ENCODE assay signal across 22 cellular contexts in genomic region chr1:39890880-39891279, GRCh38. TPM values are rescaled to one million over a fixed set of nuclear protein-coding genes. Genes with fewer than 3 reads are reported as not detected.
DNase-seq lines count a peak whose midpoint lies in the region; ATAC-seq, FAIRE-seq and TF ChIP-seq lines count a peak whose summit lies in the region.
"Had no signal": no experiment of that assay in that cellular context is flagged by ENCODE, and none has a peak within 500 bp of the region (broad histone marks: within the 10 kb centered on the region; RNA-seq: fewer than 3 reads in every experiment).

No MANE protein-coding gene starts in this region.

- H3K27me3 ChIP-seq in HepG2 (ENCODE audit: control insufficient read depth in 1 of 2, insufficient read depth in 2 of 2, low read length in 2 of 2), result peaks cover 0 to 9% of the 10 kb centered on the region in 2 experiments; a peak in 2 of 5 replicates
- H3K27me3 ChIP-seq in right lobe of liver, result no peaks in the 10 kb centered on the region
- H3K27me3 ChIP-seq in neutrophil, result peaks cover 50% of the 10 kb centered on the region
- H3K27me3 ChIP-seq in transverse colon, result no peaks in the 10 kb centered on the region
- H3K27me3 ChIP-seq in tibial artery, result peaks cover 0 to 7% of the 10 kb centered on the region in 2 donors
- H3K27me3 ChIP-seq: BLaER1 had no signal

- in situ Hi-C loops in HepG2 (cut with HindIII; ENCODE audit: extremely low pct_ligation_motif_present, low pct_unique_long_range_greater_than_20kb), result no loop called here
- in situ Hi-C loops in transverse colon (cut with MboI; ENCODE audit: low pct_ligation_motif_present in 1 of 4, low pct_unique_long_range_greater_than_20kb in 1 of 4, low sequenced_read_pairs in 3 of 4), result no loop called here

- H4K20me1 ChIP-seq in HepG2 (ENCODE audit: insufficient read depth, low read length), result no peaks in the 10 kb centered on the region
- H4K20me1 ChIP-seq: BLaER1 had no signal

- no peaks in the 10 kb centered on the region for H3K4me1 Mint-ChIP-seq in activated T-helper 17 cell treated with anti-CD3 and anti-CD28 coated beads, Interleukin-2, amount 50 U/mL, for 72 hours
- H3K4me1 Mint-ChIP-seq: CD4-positive, alpha-beta memory T cell had no signal

- H3K9me3 ChIP-seq in HepG2 (ENCODE audit: low read length) (no peaks in the 10 kb centered on the region), right lobe of liver (no peaks in the 10 kb centered on the region), neutrophil (no peaks in the 10 kb centered on the region), transverse colon (no peaks in the 10 kb centered on the region), tibial artery (no peaks in the 10 kb centered on the region)
- H3K9me3 ChIP-seq: BLaER1 had no signal

- no peak for DNase-seq in HepG2 (ENCODE audit: low spot score)
- no peak for DNase-seq in right lobe of liver
- DNase-seq in transverse colon, result no peak
- no peak for DNase-seq in tibial artery
- DNase-seq: Calu3; CD4-positive, alpha-beta memory T cell; COR-L47; DMS53; DMS79 treated with DMSO at 0.1 percent for 48 hours; H9; HFFc6 had no signal

- no peak for ATAC-seq in HepG2
- no peak for ATAC-seq in right lobe of liver
- ATAC-seq in activated T-helper 17 cell treated with anti-CD3 and anti-CD28 coated beads, Interleukin-2, amount 50 U/mL, for 72 hours (replicated peaks), result no peak
- ATAC-seq: HCT116 had no signal

- WGBS in HepG2 (ENCODE audit: low lambda C conversion rate), result 53% methylated on average over 1 of the region's 1 CpG
- WGBS in right lobe of liver (ENCODE audit: insufficient coverage, low coverage, low lambda C conversion rate, missing lambda C conversion rate), result 86% methylated on average over 1 of the region's 1 CpG
- 94 to 100% methylated on average over 1 of the region's 1 CpG for WGBS in transverse colon (ENCODE audit: low coverage in 1 of 2), 2 donors

- H3K36me3 Mint-ChIP-seq in activated T-helper 17 cell treated with anti-CD3 and anti-CD28 coated beads, Interleukin-2, amount 50 U/mL, for 72 hours (ENCODE audit: low read depth), result no peaks in the 10 kb centered on the region
- H3K36me3 Mint-ChIP-seq: CD4-positive, alpha-beta memory T cell had no signal

- no peak overlapping the region for H3K9ac ChIP-seq in HepG2 (ENCODE audit: insufficient read depth, low read depth, low read length)
- H3K9ac ChIP-seq: BLaER1 had no signal

- no peak overlapping the region for H3K4me3 Mint-ChIP-seq in activated T-helper 17 cell treated with anti-CD3 and anti-CD28 coated beads, Interleukin-2, amount 50 U/mL, for 72 hours
- H3K4me3 Mint-ChIP-seq: B cell; CD4-positive, alpha-beta memory T cell; GM23338; H9; HFFc6 had no signal

- CTCF ChIA-PET in HepG2 (lab: Yijun Ruan, JAX; ENCODE audit: low intra/inter-chr PET ratio, low total read pairs), result no interaction called here

- FAIRE-seq in HepG2 (lab: Jason Lieb, UNC), result no peak
- FAIRE-seq: A204.1, GM12891, GM18507 had no signal

- H3K36me3 ChIP-seq in HepG2 (replicated peaks in 1 of 2; ENCODE audit: control insufficient read depth in 1 of 2, insufficient read depth in 2 of 2, low read length in 2 of 2) (no peaks in the 10 kb centered on the region), right lobe of liver (no peaks in the 10 kb centered on the region), neutrophil (no peaks in the 10 kb centered on the region), transverse colon (no peaks in the 10 kb centered on the region), tibial artery (no peaks in the 10 kb centered on the region)
- H3K36me3 ChIP-seq: BLaER1 had no signal

- peak overlapping the region in 1 of 3 experiments; percentile 28; a peak in 1 of 6 replicates for H3K4me3 ChIP-seq in HepG2 (replicated peaks in 1 of 3; ENCODE audit: insufficient read depth in 1 of 3, low read depth in 2 of 3, low read length in 3 of 3)
- no peak overlapping the region for H3K4me3 ChIP-seq in right lobe of liver
- peak overlapping the region in 1 of 2 experiments; percentile 47 for H3K4me3 ChIP-seq in neutrophil (ENCODE audit: low read depth in 1 of 2, low read length in 1 of 2)
- no peak overlapping the region for H3K4me3 ChIP-seq in transverse colon
- H3K4me3 ChIP-seq in tibial artery, result no peak overlapping the region
- H3K4me3 ChIP-seq: BLaER1 had no signal

- intact Hi-C loops in HepG2 (cut with micrococcal nuclease; ENCODE audit: unreplicated experiment) (loop anchor here (1.0 kb wide), 1 partner anchor 33 kb away; no protein-coding TSS in a partner anchor), right lobe of liver (cut with DNase I) (no loop called here), transverse colon (cut with DNase I; ENCODE audit: low total_unique reads) (no loop called here), tibial artery (cut with DNase I; ENCODE audit: low total_unique reads) (no loop called here)

- POLR2A ChIA-PET in HepG2 (lab: Yijun Ruan, JAX), result no interaction called here

- H3K27ac ChIP-seq in HepG2 (ENCODE audit: extremely low read length, insufficient read depth, low read length), result no peak overlapping the region
- no peak overlapping the region for H3K27ac ChIP-seq in right lobe of liver
- H3K27ac ChIP-seq in neutrophil, result peak overlapping the region; percentile 86
- no peak overlapping the region for H3K27ac ChIP-seq in transverse colon
- H3K27ac ChIP-seq in tibial artery, result no peak overlapping the region
- H3K27ac ChIP-seq: 22Rv1, BLaER1 had no signal

- no peak for TF ChIP-seq RAD21 in HepG2 (CRISPR knock-in tag; IDR thresholded peaks at IDR 0.05)

- H3K27me3 Mint-ChIP-seq in activated T-helper 17 cell treated with anti-CD3 and anti-CD28 coated beads, Interleukin-2, amount 50 U/mL, for 72 hours, result peaks cover 27% of the 10 kb centered on the region

- no peak for TF ChIP-seq CTCF in HepG2 (CRISPR knock-in tag; IDR thresholded peaks at IDR 0.05)
- no peak for TF ChIP-seq CTCF in right lobe of liver (IDR thresholded peaks at IDR 0.05)
- TF ChIP-seq CTCF in neutrophil (IDR thresholded peaks at IDR 0.05), result no peak
- TF ChIP-seq CTCF in transverse colon (IDR thresholded peaks at IDR 0.05), result no peak
- no peak for TF ChIP-seq CTCF in tibial artery (IDR thresholded peaks at IDR 0.05)

- H3K79me2 ChIP-seq in HepG2 (ENCODE audit: insufficient read depth, low read length), result no peaks in the 10 kb centered on the region

- TF ChIP-seq POLR2A in HepG2 (IDR thresholded peaks at IDR 0.05; ENCODE audit: insufficient read depth in 1 of 2, low read depth in 2 of 2, low read length in 2 of 2), result no peak
- no peak for TF ChIP-seq POLR2A in right lobe of liver (IDR thresholded peaks at IDR 0.05)
- TF ChIP-seq POLR2A in transverse colon (IDR thresholded peaks at IDR 0.05), result no peak

- BruUV-seq in HepG2 (replicated peaks; lab: Mats Ljungman, UMichigan), result no TSS peak

- H3K4me2 ChIP-seq in HepG2 (ENCODE audit: low read depth, low read length), result peak overlapping the region; percentile 54
- H3K4me2 ChIP-seq: BLaER1 had no signal

- H3K9me3 Mint-ChIP-seq in activated T-helper 17 cell treated with anti-CD3 and anti-CD28 coated beads, Interleukin-2, amount 50 U/mL, for 72 hours, result no peaks in the 10 kb centered on the region
- H3K9me3 Mint-ChIP-seq: CD4-positive, alpha-beta memory T cell; GM23338; H9; HFFc6 had no signal

- no peak for TF ChIP-seq EP300 in HepG2 (IDR thresholded peaks at IDR 0.05; ENCODE audit: low read depth in 2 of 2, low read length in 2 of 2)
- TF ChIP-seq EP300 in HepG2 (CRISPR knock-in tag; IDR thresholded peaks at IDR 0.05; ENCODE audit: borderline replicate concordance), result no peak
- no peak for TF ChIP-seq EP300 in transverse colon (IDR thresholded peaks at IDR 0.05; ENCODE audit: low read depth)

- peak overlapping the region; percentile 3 for H3K27ac Mint-ChIP-seq in activated T-helper 17 cell treated with anti-CD3 and anti-CD28 coated beads, Interleukin-2, amount 50 U/mL, for 72 hours
- H3K27ac Mint-ChIP-seq: B cell; CD4-positive, alpha-beta memory T cell; GM23338; HFFc6 had no signal

- H3K4me1 ChIP-seq in HepG2 (ENCODE audit: insufficient read depth, low read length) (peaks cover 26% of the 10 kb centered on the region), right lobe of liver (peaks cover 0 to 21% (median 8%) of the 10 kb centered on the region in 4 donors), neutrophil (ENCODE audit: control insufficient read depth in 1 of 2, insufficient read depth in 1 of 2, low read depth in 1 of 2, low read length in 1 of 2) (peaks cover 49 to 61% of the 10 kb centered on the region in 2 experiments), transverse colon (peaks cover 0 to 12% (median 3%) of the 10 kb centered on the region in 4 donors), tibial artery (peaks cover 0 to 9% (median 0%) of the 10 kb centered on the region in 4 donors)
- H3K4me1 ChIP-seq: BLaER1 had no signal

- peak overlapping the region; percentile 15 for H2AFZ ChIP-seq in HepG2 (ENCODE audit: low read length)

RNA-seq across cellular contexts. Expression of gene TRIT1, which starts 7.6 kb away (rescaled TPM):
- 20.4 and 20.7 TPM in 2 replicates for total RNA-seq in HepG2 (2016; rRNA removed; fragmentation: Illumina TruSeq; extraction: Trizol)
- 6.6 and 8.1 TPM in 2 replicates for total RNA-seq in HepG2 (2016; cell fraction: cytosol; rRNA removed; fragmentation: Illumina TruSeq; extraction: Trizol; ENCODE audit: low read depth)
- 20.6 and 21.7 TPM in 2 replicates for total RNA-seq in HepG2 (2016; cell fraction: insoluble cytoplasmic fraction; rRNA removed; fragmentation: Illumina TruSeq; extraction: Trizol)
- 11.4 and 13.2 TPM in 2 replicates for total RNA-seq in HepG2 (2016; cell fraction: membrane; rRNA removed; fragmentation: Illumina TruSeq; extraction: Trizol)
- total RNA-seq in HepG2 (2016; cell fraction: nucleus; rRNA removed; fragmentation: Illumina TruSeq; extraction: Trizol), result 24.7 and 29.2 TPM in 2 replicates
- 11.5 and 13.4 TPM in 2 replicates for polyA plus RNA-seq in HepG2 (2011; rRNA removed)
- polyA plus RNA-seq in HepG2 (2011; cell fraction: cytosol; rRNA removed), result 6.3 and 6.6 TPM in 2 replicates
- polyA plus RNA-seq in HepG2 (2011; cell fraction: nucleus; rRNA removed), result 11.5 and 15.4 TPM in 2 replicates
- polyA plus RNA-seq in HepG2 (2012), result 10.4 and 13.0 TPM in 2 replicates
- polyA plus RNA-seq in HepG2 (2016; cell fraction: cytosol; fragmentation: Illumina TruSeq; extraction: Trizol; ENCODE audit: low read depth), result 2.8 and 4.0 TPM in 2 replicates
- 13.4 and 19.6 TPM in 2 replicates for polyA plus RNA-seq in HepG2 (2016; cell fraction: insoluble cytoplasmic fraction; fragmentation: Illumina TruSeq; extraction: Trizol; ENCODE audit: low read depth)
- 5.7 and 6.6 TPM in 2 replicates for polyA plus RNA-seq in HepG2 (2016; cell fraction: membrane; fragmentation: Illumina TruSeq; extraction: Trizol; ENCODE audit: low read depth)
- polyA plus RNA-seq in HepG2 (2016; cell fraction: nucleus; fragmentation: Illumina TruSeq; extraction: Trizol; ENCODE audit: insufficient read depth, low read depth), result 46.0 and 50.5 TPM in 2 replicates
- polyA minus RNA-seq in HepG2 (2011; rRNA and poly(A)+ RNA removed; ENCODE audit: low replicate concordance), result 11.6 and 20.1 TPM in 2 replicates
- polyA minus RNA-seq in HepG2 (2011; cell fraction: cytosol; rRNA and poly(A)+ RNA removed), result 5.3 and 8.4 TPM in 2 replicates
- polyA minus RNA-seq in HepG2 (2011; cell fraction: nucleus; rRNA and poly(A)+ RNA removed), result 22.4 and 32.9 TPM in 2 replicates
- 10 to 100 TPM in 1 of 6 experiments, 1 to 10 TPM in 5; 5.1 to 10.3 (median 7.0) TPM for total RNA-seq in right lobe of liver
- 10 to 100 TPM; 33.6 to 41.0 TPM for total RNA-seq in activated T-helper 17 cell treated with anti-CD3 and anti-CD28 coated beads, Interleukin-2, amount 50 U/mL, for 72 hours
- total RNA-seq in transverse colon, result 10 to 100 TPM; 16.8 to 35.4 (median 19.2) TPM

RNA-seq across cellular contexts. Expression of gene MYCL, which starts 10.8 kb away (rescaled TPM):
- 0.31 and 0.42 TPM in 2 replicates for total RNA-seq in HepG2 (2016; rRNA removed; fragmentation: Illumina TruSeq; extraction: Trizol)
- total RNA-seq in HepG2 (2016; cell fraction: cytosol; rRNA removed; fragmentation: Illumina TruSeq; extraction: Trizol; ENCODE audit: low read depth), result 0.20 and 0.26 TPM in 2 replicates
- total RNA-seq in HepG2 (2016; cell fraction: insoluble cytoplasmic fraction; rRNA removed; fragmentation: Illumina TruSeq; extraction: Trizol), result 0.15 and 0.30 TPM in 2 replicates
- 0.28 and 0.34 TPM in 2 replicates for total RNA-seq in HepG2 (2016; cell fraction: membrane; rRNA removed; fragmentation: Illumina TruSeq; extraction: Trizol)
- total RNA-seq in HepG2 (2016; cell fraction: nucleus; rRNA removed; fragmentation: Illumina TruSeq; extraction: Trizol), result 0.38 and 0.62 TPM in 2 replicates
- 1.7 and 2.1 TPM in 2 replicates for polyA plus RNA-seq in HepG2 (2011; rRNA removed)
- polyA plus RNA-seq in HepG2 (2011; cell fraction: cytosol; rRNA removed), result 1.7 and 2.2 TPM in 2 replicates
- polyA plus RNA-seq in HepG2 (2011; cell fraction: nucleus; rRNA removed), result 0.77 and 1.6 TPM in 2 replicates
- 4.1 and 5.6 TPM in 2 replicates for polyA plus RNA-seq in HepG2 (2012)
- polyA plus RNA-seq in HepG2 (2016; cell fraction: cytosol; fragmentation: Illumina TruSeq; extraction: Trizol; ENCODE audit: low read depth), result 0.14 and 0.15 TPM in 2 replicates
- 0.21 and 0.37 TPM in 2 replicates for polyA plus RNA-seq in HepG2 (2016; cell fraction: insoluble cytoplasmic fraction; fragmentation: Illumina TruSeq; extraction: Trizol; ENCODE audit: low read depth)
- 0.28 and 0.40 TPM in 2 replicates for polyA plus RNA-seq in HepG2 (2016; cell fraction: membrane; fragmentation: Illumina TruSeq; extraction: Trizol; ENCODE audit: low read depth)
- polyA plus RNA-seq in HepG2 (2016; cell fraction: nucleus; fragmentation: Illumina TruSeq; extraction: Trizol; ENCODE audit: insufficient read depth, low read depth), result 0.29 and 0.42 TPM in 2 replicates
- polyA minus RNA-seq in HepG2 (2011; rRNA and poly(A)+ RNA removed; ENCODE audit: low replicate concordance), result 2.5 and 7.8 TPM in 2 replicates
- 0.79 and 1.5 TPM in 2 replicates for polyA minus RNA-seq in HepG2 (2011; cell fraction: cytosol; rRNA and poly(A)+ RNA removed)
- 1.3 and 3.1 TPM in 2 replicates for polyA minus RNA-seq in HepG2 (2011; cell fraction: nucleus; rRNA and poly(A)+ RNA removed)
- 10 to 100 TPM in 2 of 6 experiments, 1 to 10 TPM in 3, under 1 TPM in 1; 0.75 to 20.5 (median 6.1) TPM for total RNA-seq in right lobe of liver
- total RNA-seq in activated T-helper 17 cell treated with anti-CD3 and anti-CD28 coated beads, Interleukin-2, amount 50 U/mL, for 72 hours, result under 1 TPM in 1 of 2 donors, not detected in 1; 0.09 TPM
- 10 to 100 TPM; 14.2 to 27.3 (median 15.8) TPM for total RNA-seq in transverse colon
- total RNA-seq: H4 had no signal
- polyA plus RNA-seq: CD4-positive, alpha-beta memory T cell had no signal
